Comparison of ENCODE assay signal across 19 cellular contexts in genomic region chr7:127594490-127594889, GRCh38. TPM values are rescaled to one million over a fixed set of nuclear protein-coding genes. Genes with fewer than 3 reads are reported as not detected.
DNase-seq lines count a peak whose midpoint lies in the region; ATAC-seq and TF ChIP-seq lines count a peak whose summit lies in the region.
"Had no signal": no experiment of that assay in that cellular context is flagged by ENCODE, and none has a peak within 500 bp of the region (broad histone marks: within the 10 kb centered on the region; RNA-seq: fewer than 3 reads in every experiment).

No MANE protein-coding gene starts in this region.

- POLR2A ChIA-PET in OCI-LY7 (lab: Charles Lee), result interaction anchor here (0.6 kb wide), 2 partner anchors 77 to 841 kb away, joined by 3 read pairs; no protein-coding TSS in a partner anchor

- DNase-seq in Right ventricle myocardium inferior (ENCODE audit: missing footprints), result no peak
- DNase-seq in left ventricle myocardium inferior, result no peak
- no peak for DNase-seq in left ventricle myocardium superior
- DNase-seq in OCI-LY7 (ENCODE audit: low spot score), result no peak
- no peak for DNase-seq in activated naive CD8-positive, alpha-beta T cell treated with anti-CD3 and anti-CD28 coated beads for 36 hours
- DNase-seq in HT-29 (ENCODE audit: low spot score), result no peak
- DNase-seq: activated CD8-positive, alpha-beta T cell treated with anti-CD3 and anti-CD28 coated beads, Interleukin-2, amount 10 ng/mL, durations not matched to agents 7 days and 5 days; CD4-positive, alpha-beta T cell; NCI-H2107 had no signal

- H3K27me3 ChIP-seq in left ventricle myocardium inferior (ENCODE audit: low read depth), result no peaks in the 10 kb centered on the region
- no peaks in the 10 kb centered on the region for H3K27me3 ChIP-seq in OCI-LY3 (ENCODE audit: low read depth, low read length)
- H3K27me3 ChIP-seq: suprapubic skin had no signal

- H4K20me1 ChIP-seq in OCI-LY3 (ENCODE audit: insufficient read depth, low read length) (no peaks in the 10 kb centered on the region), OCI-LY7 (ENCODE audit: insufficient read depth, low read length) (peaks cover 4% of the 10 kb centered on the region; the same call in 1 of the 2 replicates)

- ATAC-seq in Right ventricle myocardium inferior (peak; percentile 42), left ventricle myocardium superior (peak; percentile 27)
- ATAC-seq in stimulated activated memory B cell treated with anti-CD40 and anti-IgM and Interleukin-4, amounts not matched to agents 10 μg/mL and 1 μg/mL and 100 μg/mL, for 72 hours, result peak; percentile 69
- ATAC-seq: activated CD8-positive, alpha-beta T cell treated with anti-CD3 and anti-CD28 coated beads, Interleukin-2, amount 10 ng/mL, durations not matched to agents 7 days and 5 days had no signal

- H3K27ac ChIP-seq in left ventricle myocardium inferior (replicated peaks) (no peak overlapping the region), OCI-LY3 (ENCODE audit: low read length) (no peak overlapping the region), OCI-LY7 (ENCODE audit: low read depth, low read length, poor library complexity, severe bottlenecking) (no peak overlapping the region)
- H3K27ac ChIP-seq: 22Rv1, parathyroid adenoma, SJSA1, suprapubic skin had no signal

- H3K9ac ChIP-seq in OCI-LY3 (ENCODE audit: low read length), result no peak overlapping the region
- H3K9ac ChIP-seq: parathyroid adenoma had no signal

- H3K36me3 ChIP-seq in left ventricle myocardium inferior, result peaks cover 25% of the 10 kb centered on the region
- H3K36me3 ChIP-seq in OCI-LY3 (replicated peaks; ENCODE audit: low read depth, low read length), result peaks cover 15% of the 10 kb centered on the region
- H3K36me3 ChIP-seq in OCI-LY7 (ENCODE audit: insufficient read depth, low read length), result peaks cover 24% of the 10 kb centered on the region

- no TSS peak for BruUV-seq in OCI-LY7 (replicated peaks; lab: Mats Ljungman, UMichigan)

- H3K9me3 ChIP-seq in left ventricle myocardium inferior (replicated peaks) (no peaks in the 10 kb centered on the region), OCI-LY3 (ENCODE audit: insufficient read depth, low read length) (no peaks in the 10 kb centered on the region), OCI-LY7 (ENCODE audit: low read length) (no peaks in the 10 kb centered on the region)
- H3K9me3 ChIP-seq: suprapubic skin had no signal

- H3K4me2 ChIP-seq in OCI-LY3 (ENCODE audit: low read length) (peak overlapping the region; percentile 11), OCI-LY7 (ENCODE audit: low read length) (no peak overlapping the region)

- peaks cover 16% of the 10 kb centered on the region for H3K4me1 Mint-ChIP-seq in stimulated activated memory B cell treated with anti-CD40 and anti-IgM and Interleukin-4, amounts not matched to agents 10 μg/mL and 1 μg/mL and 100 μg/mL, for 72 hours
- H3K4me1 Mint-ChIP-seq in activated naive CD8-positive, alpha-beta T cell treated with anti-CD3 and anti-CD28 coated beads for 36 hours, result peaks cover 17% of the 10 kb centered on the region

- no peak overlapping the region for H3K4me3 Mint-ChIP-seq in stimulated activated memory B cell treated with anti-CD40 and anti-IgM and Interleukin-4, amounts not matched to agents 10 μg/mL and 1 μg/mL and 100 μg/mL, for 72 hours
- no peak overlapping the region for H3K4me3 Mint-ChIP-seq in activated naive CD8-positive, alpha-beta T cell treated with anti-CD3 and anti-CD28 coated beads for 36 hours
- H3K4me3 Mint-ChIP-seq: activated CD8-positive, alpha-beta T cell treated with anti-CD3 and anti-CD28 coated beads, Interleukin-2, amount 10 ng/mL, durations not matched to agents 7 days and 5 days; CD4-positive, alpha-beta T cell had no signal

- no peak overlapping the region for H3K27ac Mint-ChIP-seq in stimulated activated memory B cell treated with anti-CD40 and anti-IgM and Interleukin-4, amounts not matched to agents 10 μg/mL and 1 μg/mL and 100 μg/mL, for 72 hours
- no peak overlapping the region for H3K27ac Mint-ChIP-seq in activated naive CD8-positive, alpha-beta T cell treated with anti-CD3 and anti-CD28 coated beads for 36 hours
- H3K27ac Mint-ChIP-seq: activated CD8-positive, alpha-beta T cell treated with anti-CD3 and anti-CD28 coated beads, Interleukin-2, amount 10 ng/mL, durations not matched to agents 7 days and 5 days; activated T-helper 2 cell treated with anti-CD3 and anti-CD28 coated beads, Interferon-gamma antibody, Interleukin-2, Interleukin-4, amounts not matched to agents 10 μg/mL and 5 μg/mL and 100 μg/mL, durations not matched to agents 14 hours and 24 hours and 36 hours; CD4-positive, alpha-beta T cell had no signal

- H3K4me3 ChIP-seq in left ventricle myocardium inferior, result no peak overlapping the region
- H3K4me3 ChIP-seq in OCI-LY3 (ENCODE audit: low read length), result no peak overlapping the region
- H3K4me3 ChIP-seq in OCI-LY7 (ENCODE audit: low read depth, low read length, poor library complexity, severe bottlenecking), result no peak overlapping the region
- H3K4me3 ChIP-seq: SJSA1, suprapubic skin had no signal

- intact Hi-C loops in Right ventricle myocardium inferior (cut with DNase I), result no loop called here
- intact Hi-C loops in left ventricle myocardium inferior (cut with micrococcal nuclease), result no loop called here
- intact Hi-C loops in left ventricle myocardium superior (cut with micrococcal nuclease), result no loop called here
- intact Hi-C loops in OCI-LY7 (cut with micrococcal nuclease; ENCODE audit: unreplicated experiment), result no loop called here

- CTCF ChIA-PET in OCI-LY7 (lab: Charles Lee; ENCODE audit: unreplicated experiment), result no interaction called here

- H3K36me3 Mint-ChIP-seq in stimulated activated memory B cell treated with anti-CD40 and anti-IgM and Interleukin-4, amounts not matched to agents 10 μg/mL and 1 μg/mL and 100 μg/mL, for 72 hours, result peaks cover 26% of the 10 kb centered on the region
- peaks cover 7% of the 10 kb centered on the region for H3K36me3 Mint-ChIP-seq in activated naive CD8-positive, alpha-beta T cell treated with anti-CD3 and anti-CD28 coated beads for 36 hours

- TF ChIP-seq CTCF in left ventricle myocardium inferior (IDR thresholded peaks at IDR 0.05; ENCODE audit: borderline replicate concordance), result no peak
- TF ChIP-seq CTCF in OCI-LY3 (IDR thresholded peaks at IDR 0.05; ENCODE audit: low read depth, low read length), result no peak
- TF ChIP-seq CTCF in OCI-LY7 (conservative IDR thresholded peaks at IDR 0.05; ENCODE audit: low read length), result no peak

- no peak overlapping the region for H2AFZ ChIP-seq in OCI-LY3 (ENCODE audit: low read depth, low read length)
- no peak overlapping the region for H2AFZ ChIP-seq in OCI-LY7 (ENCODE audit: low read length)
- H2AFZ ChIP-seq: parathyroid adenoma had no signal

- H3K9me2 ChIP-seq in OCI-LY7 (ENCODE audit: insufficient read depth, low read length), result no peaks in the 10 kb centered on the region

- H3K4me1 ChIP-seq in left ventricle myocardium inferior (peaks cover 5% of the 10 kb centered on the region), OCI-LY3 (ENCODE audit: low read length) (peaks cover 12% of the 10 kb centered on the region), OCI-LY7 (ENCODE audit: insufficient read depth, low read length, poor library complexity, severe bottlenecking) (peaks cover 5% of the 10 kb centered on the region)
- H3K4me1 ChIP-seq: parathyroid adenoma, SJSA1 had no signal

- H3K79me2 ChIP-seq in OCI-LY3 (ENCODE audit: low read length), result peaks cover 1% of the 10 kb centered on the region
- peaks cover 4% of the 10 kb centered on the region; the same call in 1 of the 2 replicates for H3K79me2 ChIP-seq in OCI-LY7 (ENCODE audit: insufficient read depth, low read depth, low read length)
- H3K79me2 ChIP-seq: parathyroid adenoma had no signal

- H3K9me3 Mint-ChIP-seq in stimulated activated memory B cell treated with anti-CD40 and anti-IgM and Interleukin-4, amounts not matched to agents 10 μg/mL and 1 μg/mL and 100 μg/mL, for 72 hours, result no peaks in the 10 kb centered on the region
- no peaks in the 10 kb centered on the region for H3K9me3 Mint-ChIP-seq in activated naive CD8-positive, alpha-beta T cell treated with anti-CD3 and anti-CD28 coated beads for 36 hours
- H3K9me3 Mint-ChIP-seq: activated T-helper 2 cell treated with anti-CD3 and anti-CD28 coated beads, Interferon-gamma antibody, Interleukin-2, Interleukin-4, amounts not matched to agents 10 μg/mL and 5 μg/mL and 100 μg/mL, durations not matched to agents 14 hours and 24 hours and 36 hours; CD4-positive, alpha-beta T cell had no signal

- no peaks in the 10 kb centered on the region for H3K27me3 Mint-ChIP-seq in stimulated activated memory B cell treated with anti-CD40 and anti-IgM and Interleukin-4, amounts not matched to agents 10 μg/mL and 1 μg/mL and 100 μg/mL, for 72 hours
- H3K27me3 Mint-ChIP-seq in activated naive CD8-positive, alpha-beta T cell treated with anti-CD3 and anti-CD28 coated beads for 36 hours, result no peaks in the 10 kb centered on the region
- H3K27me3 Mint-ChIP-seq: CD4-positive, alpha-beta T cell had no signal

RNA-seq across cellular contexts. Expression of gene FSCN3, which starts 1.0 kb away (rescaled TPM):
- total RNA-seq in Right ventricle myocardium inferior (0.38 TPM), left ventricle myocardium inferior (not detected), left ventricle myocardium superior (not detected), OCI-LY7 (2022) (0.98 and 1.5 TPM in 2 replicates)
- 0.32 and 3.0 TPM in 2 replicates for total RNA-seq in OCI-LY7 (2014; rRNA removed; shearing (Covaris generic))
- 1 to 10 TPM in 1 of 2 experiments, under 1 TPM in 1; 0.91 to 1.0 TPM for total RNA-seq in activated naive CD8-positive, alpha-beta T cell treated with anti-CD3 and anti-CD28 coated beads for 36 hours
- 2.5 and 2.6 TPM in 2 replicates for total RNA-seq in HT-29 (2014; rRNA removed; shearing (Covaris generic))
- total RNA-seq: MCF 10A had no signal

RNA-seq across cellular contexts. Expression of gene ARF5, which starts 6.3 kb away (rescaled TPM):
- total RNA-seq in Right ventricle myocardium inferior, result 78.1 TPM
- total RNA-seq in left ventricle myocardium inferior, result 67.2 TPM
- 85.4 TPM for total RNA-seq in left ventricle myocardium superior
- total RNA-seq in OCI-LY7 (2014; rRNA removed; shearing (Covaris generic)), result 162 and 165 TPM in 2 replicates
- 149 and 151 TPM in 2 replicates for total RNA-seq in OCI-LY7 (2022)
- 10 to 100 TPM; 93.1 to 93.6 TPM for total RNA-seq in activated naive CD8-positive, alpha-beta T cell treated with anti-CD3 and anti-CD28 coated beads for 36 hours
- total RNA-seq in HT-29 (2014; rRNA removed; shearing (Covaris generic)), result 349 and 366 TPM in 2 replicates

RNA-seq across cellular contexts. Expression of gene GCC1, which starts 9.1 kb away (rescaled TPM):
- total RNA-seq in Right ventricle myocardium inferior (7.5 TPM), left ventricle myocardium inferior (6.8 TPM), left ventricle myocardium superior (7.3 TPM), OCI-LY7 (2022) (17.0 and 18.3 TPM in 2 replicates)
- total RNA-seq in OCI-LY7 (2014; rRNA removed; shearing (Covaris generic)), result 13.3 and 15.1 TPM in 2 replicates
- 10 to 100 TPM; 15.6 to 16.9 TPM for total RNA-seq in activated naive CD8-positive, alpha-beta T cell treated with anti-CD3 and anti-CD28 coated beads for 36 hours
- 14.7 and 15.1 TPM in 2 replicates for total RNA-seq in HT-29 (2014; rRNA removed; shearing (Covaris generic))

RNA-seq across cellular contexts. Expression of gene PAX4, which starts 23.5 kb away (rescaled TPM):
- total RNA-seq in Right ventricle myocardium inferior (not detected), left ventricle myocardium inferior (not detected), left ventricle myocardium superior (not detected), OCI-LY7 (2022) (not detected in 2 replicates)
- not detected in 2 replicates for total RNA-seq in OCI-LY7 (2014; rRNA removed; shearing (Covaris generic))
- not detected for total RNA-seq in activated naive CD8-positive, alpha-beta T cell treated with anti-CD3 and anti-CD28 coated beads for 36 hours
- 1.0 and 2.5 TPM in 2 replicates for total RNA-seq in HT-29 (2014; rRNA removed; shearing (Covaris generic))
- total RNA-seq: activated CD8-positive, alpha-beta T cell treated with anti-CD3 and anti-CD28 coated beads, Interleukin-2, amount 10 ng/mL, durations not matched to agents 7 days and 5 days; activated T-helper 2 cell treated with anti-CD3 and anti-CD28 coated beads, Interferon-gamma antibody, Interleukin-2, Interleukin-4, amounts not matched to agents 10 μg/mL and 5 μg/mL and 100 μg/mL, durations not matched to agents 14 hours and 24 hours and 36 hours; CD4-positive, alpha-beta T cell; Daoy; HT1080; MCF 10A; SJSA1; suprapubic skin had no signal

RNA-seq across cellular contexts. Expression of gene SND1, which starts 57.5 kb away (rescaled TPM):
- total RNA-seq in Right ventricle myocardium inferior, result 85.0 TPM
- total RNA-seq in left ventricle myocardium inferior, result 71.6 TPM
- 92.3 TPM for total RNA-seq in left ventricle myocardium superior
- total RNA-seq in OCI-LY7 (2014; rRNA removed; shearing (Covaris generic)), result 111 and 112 TPM in 2 replicates
- 221 and 225 TPM in 2 replicates for total RNA-seq in OCI-LY7 (2022)
- 100 to 1,000 TPM; 192 to 201 TPM for total RNA-seq in activated naive CD8-positive, alpha-beta T cell treated with anti-CD3 and anti-CD28 coated beads for 36 hours
- 178 and 193 TPM in 2 replicates for total RNA-seq in HT-29 (2014; rRNA removed; shearing (Covaris generic))
